ENCODE assay signal across 8 cellular contexts in genomic region chr18:80154293-80154692, GRCh38. TPM values are rescaled to one million over a fixed set of nuclear protein-coding genes. Genes with fewer than 3 reads are reported as not detected.
DNase-seq lines count a peak whose midpoint lies in the region; ATAC-seq and TF ChIP-seq lines count a peak whose summit lies in the region.

No MANE protein-coding gene starts in this region.

- H3K4me1 ChIP-seq in lower lobe of right lung (no peaks in the 10 kb centered on the region), suprapubic skin (peaks cover under 1% of the 10 kb centered on the region)

- H3K9me3 ChIP-seq in lower lobe of right lung (no peaks in the 10 kb centered on the region), suprapubic skin (no peaks in the 10 kb centered on the region)

- no peaks in the 10 kb centered on the region for H3K9me3 Mint-ChIP-seq in activated naive CD4-positive, alpha-beta T cell treated with anti-CD3 and anti-CD28 coated beads, Interleukin-2, amount 50 U/mL, for 72 hours

- H3K27ac ChIP-seq in lower lobe of right lung (no peak overlapping the region), suprapubic skin (no peak overlapping the region)

- intact Hi-C loops in lower lobe of right lung (cut with DNase I) = no loop called here

- H3K27ac Mint-ChIP-seq in activated naive CD4-positive, alpha-beta T cell treated with anti-CD3 and anti-CD28 coated beads, Interleukin-2, amount 50 U/mL, for 72 hours = peak overlapping the region in 1 of 2 donors; percentile 37

- H3K4me3 ChIP-seq in lower lobe of right lung (no peak overlapping the region), suprapubic skin (no peak overlapping the region)

- TF ChIP-seq CTCF in LNCAP (IDR thresholded peaks at IDR 0.05) (peak; percentile 64), lower lobe of right lung (IDR thresholded peaks at IDR 0.05) (peak; percentile 31), suprapubic skin (IDR thresholded peaks at IDR 0.05) (peak in 1 of 2 donors; percentile 47)

- H3K36me3 Mint-ChIP-seq in activated naive CD4-positive, alpha-beta T cell treated with anti-CD3 and anti-CD28 coated beads, Interleukin-2, amount 50 U/mL, for 72 hours = no peaks in the 10 kb centered on the region

- peak; percentile 1 for DNase-seq in NCI-H2171 treated with DMSO at 0.1 percent for 48 hours (lab: John Stamatoyannopoulos, UW)
- DNase-seq in NCI-H2171 (lab: John Stamatoyannopoulos, UW) = no peak
- peak in 1 of 2 donors; percentile 40 for DNase-seq in activated naive CD4-positive, alpha-beta T cell treated with anti-CD3 and anti-CD28 coated beads, Interleukin-2, amount 50 U/mL, for 72 hours (ENCODE audit: low spot score in 2 of 2)
- DNase-seq in lower lobe of right lung = no peak
- DNase-seq in suprapubic skin (ENCODE audit: low spot score in 2 of 2) = no peak

- no peaks in the 10 kb centered on the region for H3K27me3 ChIP-seq in lower lobe of right lung (ENCODE audit: low read depth)
- H3K27me3 ChIP-seq in suprapubic skin = no peaks in the 10 kb centered on the region

- H3K36me3 ChIP-seq in lower lobe of right lung (no peaks in the 10 kb centered on the region), suprapubic skin (peaks cover 1% of the 10 kb centered on the region)

- 66% methylated on average over 6 of the region's 6 CpGs for WGBS in suprapubic skin

- TF ChIP-seq EP300 in suprapubic skin (IDR thresholded peaks at IDR 0.05) = no peak

- ATAC-seq in GM21526 (IDR thresholded peaks at IDR 0.05; ENCODE audit: low FRiP score, unreplicated experiment) (peak; percentile 76), lower lobe of right lung (peak in 1 of 2 donors; percentile 34), HG03097 (IDR thresholded peaks at IDR 0.05; ENCODE audit: low FRiP score, unreplicated experiment) (no peak)
- ATAC-seq in activated naive CD4-positive, alpha-beta T cell treated with anti-CD3 and anti-CD28 coated beads, Interleukin-2, amount 50 U/mL, for 72 hours = peak; percentile 79 to 91

- TF ChIP-seq POLR2A in suprapubic skin (IDR thresholded peaks at IDR 0.05) = no peak

RNA-seq across cellular contexts. Expression of gene ADNP2, which starts 45.2 kb away (rescaled TPM):
- 10 to 100 TPM; 27.6 to 37.3 TPM for total RNA-seq in activated naive CD4-positive, alpha-beta T cell treated with anti-CD3 and anti-CD28 coated beads, Interleukin-2, amount 50 U/mL, for 72 hours
- total RNA-seq in lower lobe of right lung = 16.5 TPM
- total RNA-seq in suprapubic skin = 10 to 100 TPM; 24.7 to 39.3 (median 32.7) TPM
